ENCODE assay signal across 1 cellular context in genomic region chr3:102230057-102230456, GRCh38.
TF ChIP-seq lines count a peak whose summit lies in the region.

No MANE protein-coding gene starts in this region.

TF ChIP-seq in GM23338, 12 proteins besides CTCF, POLR2A, EP300 and RAD21 (continued from another document):
- no peak for TF ChIP-seq ZNF462 (CRISPR knock-in tag; IDR thresholded peaks at IDR 0.05)
- TF ChIP-seq REST (IDR thresholded peaks at IDR 0.05; ENCODE audit: unreplicated experiment), result no peak
- no peak for TF ChIP-seq JUNB (IDR thresholded peaks at IDR 0.05; ENCODE audit: unreplicated experiment)
- no peak for TF ChIP-seq EZH2phosphoT487 (IDR thresholded peaks at IDR 0.05; ENCODE audit: unreplicated experiment)
- TF ChIP-seq EZH2 (IDR thresholded peaks at IDR 0.05; ENCODE audit: low read depth, unreplicated experiment), result no peak
- no peak for TF ChIP-seq ETS1 (IDR thresholded peaks at IDR 0.05)
- TF ChIP-seq NANOG (IDR thresholded peaks at IDR 0.05; ENCODE audit: borderline replicate concordance), result no peak
- TF ChIP-seq STAT1 (IDR thresholded peaks at IDR 0.05; ENCODE audit: unreplicated experiment), result no peak
- no peak for TF ChIP-seq ZNF331 (CRISPR knock-in tag; IDR thresholded peaks at IDR 0.05; ENCODE audit: low read depth)
